In the genomic region with DNA sequence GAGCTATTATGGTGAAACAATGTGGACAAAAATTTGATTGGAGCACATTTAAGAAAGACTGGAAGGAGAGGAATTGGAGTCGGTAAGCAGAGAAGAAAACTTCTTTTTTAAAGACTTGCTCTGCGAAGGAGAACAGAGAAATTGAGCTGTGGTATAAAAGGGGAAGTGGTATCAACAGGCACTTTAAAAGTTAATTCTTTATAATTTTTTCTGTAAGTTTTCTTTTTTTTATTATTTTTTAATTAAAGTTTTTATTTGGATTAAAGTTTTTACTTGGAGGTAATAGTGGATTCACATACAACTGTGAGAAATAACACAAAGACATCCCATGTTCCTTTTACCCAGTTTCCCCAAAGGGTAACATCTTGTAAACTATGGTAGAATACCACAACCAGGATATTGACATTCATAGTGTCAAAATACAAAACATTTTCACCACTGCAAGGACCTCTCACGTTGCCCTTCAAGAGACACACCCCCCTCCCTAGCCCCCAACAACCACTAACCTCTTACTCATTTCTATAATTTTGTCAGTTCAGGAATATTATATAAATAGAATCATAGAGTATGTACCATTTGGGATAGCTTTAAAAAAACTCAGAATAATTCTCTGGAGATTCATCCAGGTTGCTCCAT, we compare ENCODE assay signal across 16 cellular contexts. TPM values are rescaled to one million over a fixed set of nuclear protein-coding genes. Genes with fewer than 3 reads are reported as not detected.
DNase-seq lines count a peak whose midpoint lies in the region; ATAC-seq and TF ChIP-seq lines count a peak whose summit lies in the region.
"Had no signal": no experiment of that assay in that cellular context is flagged by ENCODE, and none has a peak within 500 bp of the region (broad histone marks: within the 10 kb centered on the region; RNA-seq: fewer than 3 reads in every experiment).

No MANE protein-coding gene starts in this region.

- no peak overlapping the region for H3K4me3 Mint-ChIP-seq in chondrocyte (ENCODE audit: unreplicated experiment)
- H3K4me3 Mint-ChIP-seq: GM23338 had no signal

- H3K27ac Mint-ChIP-seq in chondrocyte (ENCODE audit: unreplicated experiment) = no peak overlapping the region
- H3K27ac Mint-ChIP-seq: GM23338 had no signal

- ATAC-seq in GM19351 (IDR thresholded peaks at IDR 0.05; ENCODE audit: unreplicated experiment) (peak; percentile 73), HG03432 (IDR thresholded peaks at IDR 0.05; ENCODE audit: unreplicated experiment) (peak; percentile 72), HG02973 (IDR thresholded peaks at IDR 0.05; ENCODE audit: unreplicated experiment) (no peak)
- ATAC-seq: A549, GM23338 had no signal

- no peaks in the 10 kb centered on the region for H3K4me1 Mint-ChIP-seq in chondrocyte (ENCODE audit: low read depth)
- H3K4me1 Mint-ChIP-seq: GM23338 had no signal

- peaks cover 2% of the 10 kb centered on the region for H3K36me3 Mint-ChIP-seq in chondrocyte (ENCODE audit: low read depth)

- H3K9me3 Mint-ChIP-seq in chondrocyte (ENCODE audit: low read depth) = peaks cover 6% of the 10 kb centered on the region
- H3K9me3 Mint-ChIP-seq: GM23338 had no signal

- peaks cover 42% of the 10 kb centered on the region for H3K27me3 Mint-ChIP-seq in chondrocyte (ENCODE audit: low read depth)

- no peak for TF ChIP-seq CTCF in chondrocyte (IDR thresholded peaks at IDR 0.05)

- DNase-seq in AML-193 (lab: John Stamatoyannopoulos, UW) (peak; percentile 64 to 74), SKM-1 treated with dmso at 0.1 percent for 144 hours (lab: John Stamatoyannopoulos, UW; ENCODE audit: unreplicated experiment) (peak; percentile 65), NCI-H1105 (lab: John Stamatoyannopoulos, UW) (no peak), 8988T (no peak), chondrocyte (ENCODE audit: low spot score) (no peak)
- DNase-seq: COR-L47; effector CD4-positive, alpha-beta T cell; foreskin melanocyte; spleen had no signal

RNA-seq across cellular contexts. Expression of gene XIRP1, which starts 33.8 kb away (rescaled TPM):
- 0.10 TPM in 2 of 3 replicates, not detected in the other for total RNA-seq in chondrocyte
- total RNA-seq: GM23338, NCI-H460, suprapubic skin had no signal

RNA-seq across cellular contexts. Expression of gene CX3CR1, which starts 53.6 kb away (rescaled TPM):
- total RNA-seq in chondrocyte = 0.12 TPM in 1 of 3 replicates, not detected in the others
- total RNA-seq: NCI-H460 had no signal

Comparison
In these comparisons a context has a peak if more than half of its experiments do, and no peak if none do; other contexts are left out.
1. DNase-seq: peak in AML-193 (2 of 2) and SKM-1 treated with dmso at 0.1 percent for 144 hours (single experiment); none in NCI-H1105 (single experiment), 8988T (single experiment) and chondrocyte (single experiment).